In genomic region chr3:172710709-172711456, GRCh38 we compare ENCODE assay signal across 8 cellular contexts. TPM values are rescaled to one million over a fixed set of nuclear protein-coding genes. Genes with fewer than 3 reads are reported as not detected.
DNase-seq lines count a peak whose midpoint lies in the region; ATAC-seq and TF ChIP-seq lines count a peak whose summit lies in the region.

A gene with protein sequence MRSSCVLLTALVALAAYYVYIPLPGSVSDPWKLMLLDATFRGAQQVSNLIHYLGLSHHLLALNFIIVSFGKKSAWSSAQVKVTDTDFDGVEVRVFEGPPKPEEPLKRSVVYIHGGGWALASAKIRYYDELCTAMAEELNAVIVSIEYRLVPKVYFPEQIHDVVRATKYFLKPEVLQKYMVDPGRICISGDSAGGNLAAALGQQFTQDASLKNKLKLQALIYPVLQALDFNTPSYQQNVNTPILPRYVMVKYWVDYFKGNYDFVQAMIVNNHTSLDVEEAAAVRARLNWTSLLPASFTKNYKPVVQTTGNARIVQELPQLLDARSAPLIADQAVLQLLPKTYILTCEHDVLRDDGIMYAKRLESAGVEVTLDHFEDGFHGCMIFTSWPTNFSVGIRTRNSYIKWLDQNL (minus strand): TSS chr3:172711067. CDS start chr3:172710984, 83 bp downstream.

- H3K27me3 ChIP-seq in adipocyte (replicated peaks; ENCODE audit: control insufficient read depth, insufficient read depth, low read length) = peaks cover under 1% of the 10 kb centered on the region
- no peaks in the 10 kb centered on the region for H3K27me3 ChIP-seq in trophoblast cell (ENCODE audit: insufficient read depth, low read length)

- H3K79me2 ChIP-seq in trophoblast cell (ENCODE audit: control insufficient read depth, insufficient read depth, low read length, poor library complexity) = no peaks in the 10 kb centered on the region

- H3K23ac ChIP-seq in trophoblast cell (ENCODE audit: low read length) = no peak within 1 kb of the TSS

- intact Hi-C loops in cardiac septum (cut with DNase I) = loop anchor here (1.0 to 2.0 kb wide), 2 partner anchors 38 to 39 kb away; partner anchors contain the start of gene ECT2

- H3K18ac ChIP-seq in trophoblast cell (ENCODE audit: low read length) = peak within 1 kb of the TSS; percentile 18

- peak within 1 kb of the TSS; percentile 86 for H3K27ac Mint-ChIP-seq in type B pancreatic cell

- no peaks in the 10 kb centered on the region for H3K27me3 Mint-ChIP-seq in type B pancreatic cell

- H3K9me3 ChIP-seq in adipocyte (ENCODE audit: control insufficient read depth, low read length) (no peaks in the 10 kb centered on the region), trophoblast cell (ENCODE audit: insufficient read depth, low read depth, low read length) (no peaks in the 10 kb centered on the region)

- H2BK120ac ChIP-seq in trophoblast cell (ENCODE audit: insufficient read depth, low read length, poor library complexity) = no peak within 1 kb of the TSS

- no peak within 1 kb of the TSS for H4K91ac ChIP-seq in trophoblast cell (ENCODE audit: low read depth, low read length)

- TF ChIP-seq CTCF in GM12874 (IDR thresholded peaks at IDR 0.05; ENCODE audit: insufficient read depth, low read depth, low read length) (peak; percentile 85), type B pancreatic cell (conservative IDR thresholded peaks at IDR 0.05) (peak; percentile 78)

- H3K36me3 Mint-ChIP-seq in type B pancreatic cell = no peaks in the 10 kb centered on the region

- peaks cover 2% of the 10 kb centered on the region for H3K79me1 ChIP-seq in trophoblast cell (ENCODE audit: low read length)

- peak within 1 kb of the TSS; percentile 70 for H2AFZ ChIP-seq in trophoblast cell (ENCODE audit: insufficient read depth, low read length, poor library complexity)

- H2AK5ac ChIP-seq in trophoblast cell (ENCODE audit: low read length) = no peak within 1 kb of the TSS

- H3K9me3 Mint-ChIP-seq in type B pancreatic cell = no peaks in the 10 kb centered on the region

- no peak within 1 kb of the TSS for H3K27ac ChIP-seq in trophoblast cell (ENCODE audit: low read depth, low read length)

- ATAC-seq in HG02763 (IDR thresholded peaks at IDR 0.05; ENCODE audit: unreplicated experiment) = peak; percentile 100

- DNase-seq in NCI-H1417 (lab: John Stamatoyannopoulos, UW) (peak; percentile 87 to 98 (median 95)), SW 1271 (lab: John Stamatoyannopoulos, UW) (peak; percentile 99 to 100), adipocyte (ENCODE audit: low read depth) (peak; percentile 98), cardiac septum (ENCODE audit: low spot score) (peak; percentile 96), trophoblast cell (peak; percentile 99), type B pancreatic cell (ENCODE audit: extremely low spot score, unreplicated experiment) (peak; percentile 80)

- peak within 1 kb of the TSS; percentile 99 for H3K4me3 ChIP-seq in adipocyte (ENCODE audit: low read length)
- H3K4me3 ChIP-seq in trophoblast cell (ENCODE audit: low read depth, low read length) = peak within 1 kb of the TSS; percentile 83

- H3K4me3 Mint-ChIP-seq in type B pancreatic cell = peak within 1 kb of the TSS; percentile 96

- peak within 1 kb of the TSS; percentile 71 for H4K8ac ChIP-seq in trophoblast cell (ENCODE audit: low read depth, low read length)

- peaks cover 18% of the 10 kb centered on the region for H3K4me1 Mint-ChIP-seq in type B pancreatic cell (ENCODE audit: unreplicated experiment)

- peak within 1 kb of the TSS; percentile 89 for H3K4me2 ChIP-seq in trophoblast cell (ENCODE audit: low read length)

- no peak within 1 kb of the TSS for H3K4ac ChIP-seq in trophoblast cell (ENCODE audit: low read depth, low read length)

- H2BK12ac ChIP-seq in trophoblast cell (ENCODE audit: low read length) = peak within 1 kb of the TSS; percentile 59

- no peak within 1 kb of the TSS for H2BK5ac ChIP-seq in trophoblast cell (ENCODE audit: low read depth, low read length, poor library complexity)

- H4K12ac ChIP-seq in trophoblast cell (ENCODE audit: low read depth, low read length) = no peak within 1 kb of the TSS

- no CpG with 5 or more reads among the region's 38 CpGs for WGBS in trophoblast cell (ENCODE audit: extremely low coverage, insufficient coverage, insufficient read length)

- H3K36me3 ChIP-seq in adipocyte (ENCODE audit: control insufficient read depth, insufficient read depth, low read length, severe bottlenecking) (no peaks in the 10 kb centered on the region), trophoblast cell (ENCODE audit: control insufficient read depth in 1 of 2, insufficient read depth in 2 of 2, low read length in 2 of 2) (no peaks in the 10 kb centered on the region)

- H3K9ac ChIP-seq in adipocyte (ENCODE audit: low read length) (peak within 1 kb of the TSS; percentile 91), trophoblast cell (ENCODE audit: low read length) (peak within 1 kb of the TSS; percentile 38)

- H3K14ac ChIP-seq in trophoblast cell (ENCODE audit: low read length) = peak within 1 kb of the TSS; percentile 43

- peaks cover 29% of the 10 kb centered on the region for H3K4me1 ChIP-seq in adipocyte (ENCODE audit: control insufficient read depth, insufficient read depth, low read length)
- H3K4me1 ChIP-seq in trophoblast cell (ENCODE audit: control insufficient read depth in 1 of 2, insufficient read depth in 2 of 2, low read length in 2 of 2) = peaks cover 2 to 4% of the 10 kb centered on the region in 2 experiments

RNA-seq across cellular contexts. Expression of the gene that starts here (rescaled TPM):
- total RNA-seq in cardiac septum (18.5 TPM), type B pancreatic cell (ENCODE audit: low replicate concordance) (7.0 and 9.0 TPM in 2 replicates)
- polyA plus RNA-seq in trophoblast cell (2013) = 1.8 and 2.0 TPM in 2 replicates
